17 cellular contexts compared by ENCODE assay signal in the genomic region with DNA sequence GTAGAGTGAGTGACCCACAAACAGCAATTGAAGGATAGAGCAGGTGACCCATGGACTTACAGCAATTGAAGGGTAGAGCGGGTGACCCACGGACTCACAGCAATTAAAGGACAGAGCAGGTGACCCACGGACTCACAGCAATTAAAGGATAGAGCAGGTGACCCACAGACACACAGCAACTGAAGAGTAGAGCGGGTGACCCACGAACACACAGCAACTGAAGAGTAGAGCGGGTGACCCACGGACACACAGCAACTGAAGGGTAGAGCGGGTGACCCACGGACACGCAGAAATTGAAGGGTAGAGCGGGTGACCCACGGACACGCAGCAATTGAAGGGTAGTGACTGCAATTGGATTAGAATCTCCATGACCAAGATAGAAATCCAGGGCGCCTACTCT. TPM values are rescaled to one million over a fixed set of nuclear protein-coding genes. Genes with fewer than 3 reads are reported as not detected.
DNase-seq lines count a peak whose midpoint lies in the region; ATAC-seq and TF ChIP-seq lines count a peak whose summit lies in the region.
"Had no signal": no experiment of that assay in that cellular context is flagged by ENCODE, and none has a peak within 500 bp of the region (broad histone marks: within the 10 kb centered on the region; RNA-seq: fewer than 3 reads in every experiment).

No MANE protein-coding gene starts in this region.

- intact Hi-C loops in spleen (cut with DNase I; ENCODE audit: low total_unique reads) = loop anchor here (10.0 kb wide), 1 partner anchor 363 kb away; no protein-coding TSS in a partner anchor
- intact Hi-C loops in PC-3 (cut with micrococcal nuclease) = no loop called here

- no peak for ATAC-seq in activated naive CD8-positive, alpha-beta T cell treated with anti-CD3 and anti-CD28 coated beads, Interleukin-2, amount 10 ng/mL, durations not matched to agents 7 days and 5 days (ENCODE audit: low read depth)
- no peak for ATAC-seq in activated naive CD8-positive, alpha-beta T cell treated with anti-CD3 and anti-CD28 coated beads, Interleukin-2, amount 50 U/mL, for 24 hours
- no peak for ATAC-seq in PC-3
- ATAC-seq: GM12878, HCT116 had no signal

- no peak overlapping the region for H2AFZ ChIP-seq in PC-3 (ENCODE audit: low read length)

- H3K4me3 ChIP-seq in spleen (no peak overlapping the region), PC-3 (ENCODE audit: low read length) (no peak overlapping the region)
- H3K4me3 ChIP-seq: BLaER1 treated with 17β-estradiol and CSF1 and Interleukin-3, amounts not matched to agents 10 nM and 100 nM; GM12878 had no signal

- CTCF ChIA-PET in PC-3 (lab: Charles Lee) = no interaction called here

- H3K9me3 Mint-ChIP-seq in activated naive CD8-positive, alpha-beta T cell treated with anti-CD3 and anti-CD28 coated beads, Interleukin-2, amount 10 ng/mL, durations not matched to agents 7 days and 5 days = no peaks in the 10 kb centered on the region
- no peaks in the 10 kb centered on the region for H3K9me3 Mint-ChIP-seq in activated naive CD8-positive, alpha-beta T cell treated with anti-CD3 and anti-CD28 coated beads, Interleukin-2, amount 50 U/mL, for 24 hours
- no peaks in the 10 kb centered on the region for H3K9me3 Mint-ChIP-seq in chondrocyte (ENCODE audit: low read depth)
- H3K9me3 Mint-ChIP-seq: CD4-positive, CD25-positive, alpha-beta regulatory T cell; IgD-negative memory B cell had no signal

- no peak overlapping the region for H3K9ac ChIP-seq in PC-3 (ENCODE audit: low read length)
- H3K9ac ChIP-seq: BLaER1 treated with 17β-estradiol and CSF1 and Interleukin-3, amounts not matched to agents 10 nM and 100 nM had no signal

- H3K27ac ChIP-seq in spleen (no peak overlapping the region), caudate nucleus (ENCODE audit: low read depth, low read length) (no peak overlapping the region), PC-3 (ENCODE audit: low read length) (no peak overlapping the region)
- H3K27ac ChIP-seq: BLaER1 treated with 17β-estradiol and CSF1 and Interleukin-3, amounts not matched to agents 10 nM and 100 nM had no signal

- peak overlapping the region; percentile 17 for H3K27ac Mint-ChIP-seq in activated naive CD8-positive, alpha-beta T cell treated with anti-CD3 and anti-CD28 coated beads, Interleukin-2, amount 10 ng/mL, durations not matched to agents 7 days and 5 days
- H3K27ac Mint-ChIP-seq in activated naive CD8-positive, alpha-beta T cell treated with anti-CD3 and anti-CD28 coated beads, Interleukin-2, amount 50 U/mL, for 24 hours = no peak overlapping the region
- H3K27ac Mint-ChIP-seq in chondrocyte (ENCODE audit: unreplicated experiment) = no peak overlapping the region
- H3K27ac Mint-ChIP-seq: CD4-positive, CD25-positive, alpha-beta regulatory T cell had no signal

- no TSS peak for BruUV-seq in PC-3 (replicated peaks; lab: Mats Ljungman, UMichigan)

- no peaks in the 10 kb centered on the region for H3K36me3 Mint-ChIP-seq in activated naive CD8-positive, alpha-beta T cell treated with anti-CD3 and anti-CD28 coated beads, Interleukin-2, amount 10 ng/mL, durations not matched to agents 7 days and 5 days
- H3K36me3 Mint-ChIP-seq in activated naive CD8-positive, alpha-beta T cell treated with anti-CD3 and anti-CD28 coated beads, Interleukin-2, amount 50 U/mL, for 24 hours (ENCODE audit: low read depth) = no peaks in the 10 kb centered on the region
- no peaks in the 10 kb centered on the region for H3K36me3 Mint-ChIP-seq in chondrocyte (ENCODE audit: low read depth)
- H3K36me3 Mint-ChIP-seq: CD4-positive, CD25-positive, alpha-beta regulatory T cell; IgD-negative memory B cell had no signal

- DNase-seq in activated naive CD8-positive, alpha-beta T cell treated with anti-CD3 and anti-CD28 coated beads, Interleukin-2, amount 10 ng/mL, durations not matched to agents 7 days and 5 days = no peak
- DNase-seq in activated naive CD8-positive, alpha-beta T cell treated with anti-CD3 and anti-CD28 coated beads, Interleukin-2, amount 50 U/mL, for 24 hours = no peak
- DNase-seq in chondrocyte (ENCODE audit: low spot score) = peak; percentile 63
- peak; percentile 65 for DNase-seq in mesenteric fat pad (ENCODE audit: low spot score)
- DNase-seq in spleen = peak; percentile 23
- no peak for DNase-seq in amygdala (lab: John Stamatoyannopoulos, UW)
- DNase-seq in caudate nucleus (lab: John Stamatoyannopoulos, UW) = no peak
- DNase-seq in PC-3 = no peak
- DNase-seq: 8988T; AML-193; CD4-positive, CD25-positive, alpha-beta regulatory T cell; DMS 273 treated with DMSO at 0.1 percent for 48 hours; GOT3 had no signal

- H4K20me1 ChIP-seq in PC-3 (ENCODE audit: low read length) = no peaks in the 10 kb centered on the region
- H4K20me1 ChIP-seq: BLaER1 treated with 17β-estradiol and CSF1 and Interleukin-3, amounts not matched to agents 10 nM and 100 nM had no signal

- no peak overlapping the region for H3K4me3 Mint-ChIP-seq in activated naive CD8-positive, alpha-beta T cell treated with anti-CD3 and anti-CD28 coated beads, Interleukin-2, amount 10 ng/mL, durations not matched to agents 7 days and 5 days
- H3K4me3 Mint-ChIP-seq in activated naive CD8-positive, alpha-beta T cell treated with anti-CD3 and anti-CD28 coated beads, Interleukin-2, amount 50 U/mL, for 24 hours = no peak overlapping the region
- no peak overlapping the region for H3K4me3 Mint-ChIP-seq in chondrocyte (ENCODE audit: unreplicated experiment)
- H3K4me3 Mint-ChIP-seq: IgD-negative memory B cell had no signal

- H3K4me1 Mint-ChIP-seq in activated naive CD8-positive, alpha-beta T cell treated with anti-CD3 and anti-CD28 coated beads, Interleukin-2, amount 10 ng/mL, durations not matched to agents 7 days and 5 days = peaks cover 9% of the 10 kb centered on the region
- peaks cover 10% of the 10 kb centered on the region for H3K4me1 Mint-ChIP-seq in activated naive CD8-positive, alpha-beta T cell treated with anti-CD3 and anti-CD28 coated beads, Interleukin-2, amount 50 U/mL, for 24 hours
- peaks cover 5% of the 10 kb centered on the region for H3K4me1 Mint-ChIP-seq in chondrocyte (ENCODE audit: low read depth)

- H3K27me3 ChIP-seq in spleen (replicated peaks in 1 of 7) (peaks cover 0 to 6% (median 0%) of the 10 kb centered on the region in 7 donors), PC-3 (ENCODE audit: low read length) (no peaks in the 10 kb centered on the region)
- H3K27me3 ChIP-seq: BLaER1 treated with 17β-estradiol and CSF1 and Interleukin-3, amounts not matched to agents 10 nM and 100 nM had no signal

- TF ChIP-seq POLR2A in spleen (IDR thresholded peaks at IDR 0.05) = no peak

- H3K9me2 ChIP-seq in PC-3 (replicated peaks; ENCODE audit: low read length) = no peaks in the 10 kb centered on the region

- H3K9me3 ChIP-seq in spleen (no peaks in the 10 kb centered on the region), PC-3 (ENCODE audit: low read length) (no peaks in the 10 kb centered on the region)
- H3K9me3 ChIP-seq: BLaER1 treated with 17β-estradiol and CSF1 and Interleukin-3, amounts not matched to agents 10 nM and 100 nM had no signal

- H3K36me3 ChIP-seq in spleen (no peaks in the 10 kb centered on the region), PC-3 (ENCODE audit: low read depth, low read length) (no peaks in the 10 kb centered on the region)
- H3K36me3 ChIP-seq: BLaER1 treated with 17β-estradiol and CSF1 and Interleukin-3, amounts not matched to agents 10 nM and 100 nM had no signal

- no peaks in the 10 kb centered on the region for H3K79me2 ChIP-seq in PC-3 (ENCODE audit: low read length)

- H3K27me3 Mint-ChIP-seq in activated naive CD8-positive, alpha-beta T cell treated with anti-CD3 and anti-CD28 coated beads, Interleukin-2, amount 10 ng/mL, durations not matched to agents 7 days and 5 days = peaks cover 13% of the 10 kb centered on the region
- no peaks in the 10 kb centered on the region for H3K27me3 Mint-ChIP-seq in activated naive CD8-positive, alpha-beta T cell treated with anti-CD3 and anti-CD28 coated beads, Interleukin-2, amount 50 U/mL, for 24 hours
- peaks cover 7% of the 10 kb centered on the region for H3K27me3 Mint-ChIP-seq in chondrocyte (ENCODE audit: low read depth)

- POLR2A ChIA-PET in activated naive CD8-positive, alpha-beta T cell treated with anti-CD3 and anti-CD28 coated beads, Interleukin-2, amount 10 ng/mL, durations not matched to agents 7 days and 5 days (lab: Charles Lee) = no interaction called here
- POLR2A ChIA-PET in PC-3 (lab: Charles Lee; ENCODE audit: unreplicated experiment) = no interaction called here

- H3K4me1 ChIP-seq in spleen (peaks cover 0 to 12% (median 11%) of the 10 kb centered on the region in 6 donors), PC-3 (ENCODE audit: insufficient read depth, low read length) (peaks cover 13% of the 10 kb centered on the region)

- no peak overlapping the region for H3K4me2 ChIP-seq in PC-3 (ENCODE audit: low read length)
- H3K4me2 ChIP-seq: BLaER1 treated with 17β-estradiol and CSF1 and Interleukin-3, amounts not matched to agents 10 nM and 100 nM had no signal

- no peaks in the 10 kb centered on the region for H3F3A ChIP-seq in PC-3 (ENCODE audit: low read length, unreplicated experiment)

- 87 to 96% (median 94%) methylated on average over 14 of the region's 14 CpGs for WGBS in spleen, 5 donors

- TF ChIP-seq CTCF in chondrocyte (IDR thresholded peaks at IDR 0.05) (no peak), spleen (IDR thresholded peaks at IDR 0.05 in 8 of 11, conservative IDR thresholded peaks at IDR 0.05 in 3 of 11) (no peak), PC-3 (conservative IDR thresholded peaks at IDR 0.05; ENCODE audit: low read depth, low read length) (no peak)

RNA-seq across cellular contexts. Expression of a gene that starts 9.8 kb away (rescaled TPM):
- total RNA-seq in activated naive CD8-positive, alpha-beta T cell treated with anti-CD3 and anti-CD28 coated beads, Interleukin-2, amount 10 ng/mL, durations not matched to agents 7 days and 5 days = 100 to 1,000 TPM; 136 to 166 TPM
- 35.5 to 39.8 TPM (median 38.6 TPM) in 3 replicates for total RNA-seq in chondrocyte
- 40.5 TPM for total RNA-seq in mesenteric fat pad
- total RNA-seq in spleen = 100 to 1,000 TPM in 2 of 7 donors, 10 to 100 TPM in 5; 34.4 to 104 (median 81.4) TPM
- polyA plus RNA-seq in spleen = 10 to 100 TPM; 30.6 to 86.4 (median 71.0) TPM
- total RNA-seq in PC-3 (2014; rRNA removed) = 43.7 and 49.3 TPM in 2 replicates

Comparison
In these comparisons a context has a peak if more than half of its experiments do, and no peak if none do; other contexts are left out.
1. DNase-seq: peak in chondrocyte (single experiment), mesenteric fat pad (single experiment) and spleen (single experiment); none in activated naive CD8-positive, alpha-beta T cell treated with anti-CD3 and anti-CD28 coated beads, Interleukin-2, amount 10 ng/mL, durations not matched to agents 7 days and 5 days (single experiment), activated naive CD8-positive, alpha-beta T cell treated with anti-CD3 and anti-CD28 coated beads, Interleukin-2, amount 50 U/mL, for 24 hours (single experiment), amygdala (0 of 56), caudate nucleus (0 of 61) and PC-3 (single experiment).